In the genomic region with DNA sequence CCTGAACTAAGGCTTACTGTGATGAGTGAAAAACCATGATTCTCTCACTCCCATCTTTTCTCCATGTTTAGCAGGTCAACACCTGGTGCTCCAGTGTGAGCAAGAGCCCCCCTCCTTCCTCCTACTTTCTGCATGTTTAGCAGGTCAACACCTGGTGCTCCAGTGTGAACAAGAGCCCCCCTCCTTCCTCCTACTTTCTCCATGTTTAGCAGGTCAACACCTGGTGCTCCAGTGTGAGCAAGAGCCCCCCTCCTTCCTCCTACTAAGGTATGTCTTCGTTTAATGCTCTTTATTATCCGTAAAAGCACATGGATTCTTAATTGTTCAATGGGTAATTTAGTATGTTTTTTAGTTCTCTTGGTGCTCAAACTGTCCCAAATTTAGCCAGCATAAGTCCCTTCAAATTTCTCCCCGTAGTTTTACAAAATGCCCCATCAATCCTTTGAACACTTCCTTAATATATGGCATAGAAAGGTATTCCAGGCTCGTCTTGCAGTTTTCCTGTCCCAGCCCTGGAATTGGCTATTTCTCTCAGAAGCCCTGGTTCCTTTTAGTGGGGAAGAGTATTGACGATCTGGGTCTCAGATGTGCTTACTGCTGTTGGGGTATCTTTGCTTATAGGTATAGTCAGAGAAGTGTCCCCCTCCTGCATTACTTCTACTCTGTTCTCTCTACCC, we compare ENCODE assay signal across 36 cellular contexts.
"Had no signal": no experiment of that assay in that cellular context is flagged by ENCODE, and none has a peak within 500 bp of the region (broad histone marks: within the 10 kb centered on the region; RNA-seq: fewer than 3 reads in every experiment).

No MANE protein-coding gene starts in this region.

- H3K4me3 ChIP-seq: adrenal gland, body of pancreas, breast epithelium had no signal

- H3K36me3 ChIP-seq: adrenal gland, brain microvascular endothelial cell, breast epithelium, WERI-Rb-1 had no signal

- DNase-seq: activated CD4-positive, alpha-beta memory T cell treated with anti-CD3 and anti-CD28 coated beads, Interleukin-2, amount 10 ng/mL, durations not matched to agents 7 days and 5 days; activated CD4-positive, alpha-beta T cell treated with anti-CD3 and anti-CD28 coated beads for 1 hour; activated CD4-positive, alpha-beta T cell treated with anti-CD3 and anti-CD28 coated beads for 36 hours; activated CD4-positive, alpha-beta T cell treated with anti-CD3 and anti-CD28 coated beads for 48 hours; activated CD4-positive, alpha-beta T cell treated with anti-CD3 and anti-CD28 coated beads, Interleukin-2, amount 10 ng/mL, durations not matched to agents 7 days and 5 days; activated CD4-positive, alpha-beta T cell treated with anti-CD3 and anti-CD28 coated beads, Interleukin-2, amount 50 U/mL, for 48 hours; activated CD4-positive, CD25-positive, alpha-beta regulatory T cell; activated CD8-positive, alpha-beta memory T cell treated with anti-CD3 and anti-CD28 coated beads for 24 hours; activated CD8-positive, alpha-beta memory T cell treated with anti-CD3 and anti-CD28 coated beads, Interleukin-2, amount 10 ng/mL, durations not matched to agents 7 days and 5 days; activated CD8-positive, alpha-beta memory T cell treated with anti-CD3 and anti-CD28 coated beads, Interleukin-2, amount 50 U/mL, for 48 hours; activated CD8-positive, alpha-beta T cell treated with anti-CD3 and anti-CD28 coated beads, Interleukin-2, amount 10 ng/mL, durations not matched to agents 7 days and 5 days; activated effector memory CD4-positive, alpha-beta T cell treated with anti-CD3 and anti-CD28 coated beads, Interleukin-2, amount 50 U/mL, for 16 hours; activated gamma-delta T cell treated with Interleukin-2 at 50 U/mL for 16 hours; activated naive CD4-positive, alpha-beta T cell; activated naive CD4-positive, alpha-beta T cell treated with anti-CD3 and anti-CD28 coated beads for 36 hours; activated naive CD4-positive, alpha-beta T cell treated with anti-CD3 and anti-CD28 coated beads, Interleukin-2, amount 50 U/mL, for 16 hours; activated naive CD8-positive, alpha-beta T cell treated with anti-CD3 and anti-CD28 coated beads for 36 hours; activated T-cell treated with anti-CD3 and anti-CD28 coated beads, Interleukin-2, amount 50 U/mL, for 24 hours; activated T-cell treated with anti-CD3 and anti-CD28 coated beads, Interleukin-2, amount 50 U/mL, for 48 hours; amniotic stem cell; aorta; body of pancreas; brain microvascular endothelial cell; central memory CD4-positive, alpha-beta T cell; SW 1271; T-helper 1 cell; T-helper 2 cell; T-helper 9 cell; WERI-Rb-1 had no signal

- H3K36me3 Mint-ChIP-seq: activated CD8-positive, alpha-beta memory T cell treated with anti-CD3 and anti-CD28 coated beads, Interleukin-2, amount 10 ng/mL, durations not matched to agents 7 days and 5 days; activated naive CD4-positive, alpha-beta T cell treated with anti-CD3 and anti-CD28 coated beads, Interleukin-2, amount 50 U/mL, for 72 hours; activated naive CD8-positive, alpha-beta T cell treated with anti-CD3 and anti-CD28 coated beads for 36 hours; WTC11 had no signal

- H3K9me3 Mint-ChIP-seq: activated naive CD4-positive, alpha-beta T cell treated with anti-CD3 and anti-CD28 coated beads for 36 hours; activated naive CD4-positive, alpha-beta T cell treated with anti-CD3 and anti-CD28 coated beads, Interleukin-2, amount 50 U/mL, for 72 hours; activated naive CD8-positive, alpha-beta T cell treated with anti-CD3 and anti-CD28 coated beads for 36 hours; WTC11 had no signal

- H3K4me3 Mint-ChIP-seq: activated CD4-positive, alpha-beta memory T cell treated with anti-CD3 and anti-CD28 coated beads, Interleukin-2, amount 10 ng/mL, durations not matched to agents 7 days and 5 days; activated CD4-positive, alpha-beta T cell treated with anti-CD3 and anti-CD28 coated beads for 36 hours; activated CD4-positive, alpha-beta T cell treated with anti-CD3 and anti-CD28 coated beads, Interleukin-2, amount 10 ng/mL, durations not matched to agents 7 days and 5 days; activated CD8-positive, alpha-beta memory T cell treated with anti-CD3 and anti-CD28 coated beads, Interleukin-2, amount 10 ng/mL, durations not matched to agents 7 days and 5 days; activated CD8-positive, alpha-beta T cell treated with anti-CD3 and anti-CD28 coated beads, Interleukin-2, amount 10 ng/mL, durations not matched to agents 7 days and 5 days; activated naive CD4-positive, alpha-beta T cell treated with anti-CD3 and anti-CD28 coated beads for 36 hours; activated naive CD8-positive, alpha-beta T cell treated with anti-CD3 and anti-CD28 coated beads for 36 hours; activated T-cell treated with anti-CD3 and anti-CD28 coated beads, Interleukin-2, amount 50 U/mL, for 24 hours; T-helper 1 cell treated with Interleukin-12 subunit alpha and Interleukin-12 subunit beta and Interleukin-4 antibody, amounts not matched to agents 30 μg/mL and 1 μg/mL, for 36 hours; T-helper 2 cell treated with Interferon-gamma antibody and Interleukin-4, amounts not matched to agents 5 μg/mL and 100 μg/mL, for 36 hours; WTC11 had no signal

- H3K4me1 Mint-ChIP-seq: activated CD4-positive, alpha-beta memory T cell treated with anti-CD3 and anti-CD28 coated beads, Interleukin-2, amount 10 ng/mL, durations not matched to agents 7 days and 5 days; activated CD4-positive, alpha-beta T cell treated with anti-CD3 and anti-CD28 coated beads for 36 hours; activated CD4-positive, alpha-beta T cell treated with anti-CD3 and anti-CD28 coated beads, Interleukin-2, amount 10 ng/mL, durations not matched to agents 7 days and 5 days; activated CD8-positive, alpha-beta memory T cell treated with anti-CD3 and anti-CD28 coated beads, Interleukin-2, amount 10 ng/mL, durations not matched to agents 7 days and 5 days; activated naive CD8-positive, alpha-beta T cell treated with anti-CD3 and anti-CD28 coated beads for 36 hours; WTC11 had no signal

- H3K4me1 ChIP-seq: adrenal gland, body of pancreas, breast epithelium had no signal

- H3K27me3 Mint-ChIP-seq: activated CD4-positive, alpha-beta memory T cell treated with anti-CD3 and anti-CD28 coated beads, Interleukin-2, amount 10 ng/mL, durations not matched to agents 7 days and 5 days; activated CD4-positive, alpha-beta T cell treated with anti-CD3 and anti-CD28 coated beads for 36 hours; activated CD4-positive, alpha-beta T cell treated with anti-CD3 and anti-CD28 coated beads, Interleukin-2, amount 10 ng/mL, durations not matched to agents 7 days and 5 days; activated CD8-positive, alpha-beta memory T cell treated with anti-CD3 and anti-CD28 coated beads, Interleukin-2, amount 10 ng/mL, durations not matched to agents 7 days and 5 days; activated naive CD8-positive, alpha-beta T cell treated with anti-CD3 and anti-CD28 coated beads for 36 hours; activated T-cell treated with anti-CD3 and anti-CD28 coated beads, Interleukin-2, amount 50 U/mL, for 24 hours had no signal

- H3K27ac Mint-ChIP-seq: activated CD4-positive, alpha-beta memory T cell treated with anti-CD3 and anti-CD28 coated beads, Interleukin-2, amount 10 ng/mL, durations not matched to agents 7 days and 5 days; activated CD4-positive, alpha-beta T cell treated with anti-CD3 and anti-CD28 coated beads for 36 hours; activated CD4-positive, alpha-beta T cell treated with anti-CD3 and anti-CD28 coated beads, Interleukin-2, amount 10 ng/mL, durations not matched to agents 7 days and 5 days; activated CD8-positive, alpha-beta memory T cell treated with anti-CD3 and anti-CD28 coated beads, Interleukin-2, amount 10 ng/mL, durations not matched to agents 7 days and 5 days; activated CD8-positive, alpha-beta T cell treated with anti-CD3 and anti-CD28 coated beads, Interleukin-2, amount 10 ng/mL, durations not matched to agents 7 days and 5 days; activated naive CD4-positive, alpha-beta T cell treated with anti-CD3 and anti-CD28 coated beads for 36 hours; activated naive CD4-positive, alpha-beta T cell treated with anti-CD3 and anti-CD28 coated beads, Interleukin-2, amount 50 U/mL, for 72 hours; activated naive CD8-positive, alpha-beta T cell treated with anti-CD3 and anti-CD28 coated beads for 36 hours; activated T-cell treated with anti-CD3 and anti-CD28 coated beads, Interleukin-2, amount 50 U/mL, for 24 hours; activated T-helper 2 cell treated with anti-CD3 and anti-CD28 coated beads, Interferon-gamma antibody, Interleukin-2, Interleukin-4, amounts not matched to agents 10 μg/mL and 5 μg/mL and 100 μg/mL, durations not matched to agents 14 hours and 24 hours and 36 hours; T-helper 1 cell treated with Interleukin-12 subunit alpha and Interleukin-12 subunit beta and Interleukin-4 antibody, amounts not matched to agents 30 μg/mL and 1 μg/mL, for 36 hours; T-helper 2 cell treated with Interferon-gamma antibody and Interleukin-4, amounts not matched to agents 5 μg/mL and 100 μg/mL, for 36 hours; WTC11 had no signal

- H3K9me3 ChIP-seq: adrenal gland, body of pancreas had no signal

- H3K27ac ChIP-seq: adrenal gland, body of pancreas, brain microvascular endothelial cell, breast epithelium, WERI-Rb-1 had no signal

- H3K27me3 ChIP-seq: adrenal gland, body of pancreas, brain microvascular endothelial cell, breast epithelium had no signal
